ENCODE assay signal across 17 cellular contexts in genomic region chr9:133640580-133641395, GRCh38. TPM values are rescaled to one million over a fixed set of nuclear protein-coding genes. Genes with fewer than 3 reads are reported as not detected.
DNase-seq lines count a peak whose midpoint lies in the region; ATAC-seq and TF ChIP-seq lines count a peak whose summit lies in the region.
"Had no signal": no experiment of that assay in that cellular context is flagged by ENCODE, and none has a peak within 500 bp of the region (broad histone marks: within the 10 kb centered on the region; RNA-seq: fewer than 3 reads in every experiment).

No MANE protein-coding gene starts in this region.

- H3K4me1 Mint-ChIP-seq in chondrocyte (ENCODE audit: low read depth) = no peaks in the 10 kb centered on the region
- H3K4me1 Mint-ChIP-seq: CD8-positive, alpha-beta memory T cell; T-cell had no signal

- H3K27me3 Mint-ChIP-seq in chondrocyte (ENCODE audit: low read depth) = peaks cover 57% of the 10 kb centered on the region
- H3K27me3 Mint-ChIP-seq: T-cell had no signal

- H3K36me3 ChIP-seq in BE2C = peaks cover 68% of the 10 kb centered on the region
- H3K36me3 ChIP-seq: BLaER1 had no signal

- no peaks in the 10 kb centered on the region for H3K27me3 ChIP-seq in BE2C
- H3K27me3 ChIP-seq: BLaER1 had no signal

- H3K36me3 Mint-ChIP-seq in chondrocyte (ENCODE audit: low read depth) = no peaks in the 10 kb centered on the region
- H3K36me3 Mint-ChIP-seq: CD8-positive, alpha-beta memory T cell; T-cell had no signal

- peaks cover 13% of the 10 kb centered on the region for H3K4me1 ChIP-seq in BE2C

- no peak for TF ChIP-seq CTCF in BE2C (IDR thresholded peaks at IDR 0.05; ENCODE audit: low read depth, low read length)
- TF ChIP-seq CTCF in chondrocyte (IDR thresholded peaks at IDR 0.05) = no peak

- DNase-seq in BE2C (no peak), COLO668 (lab: John Stamatoyannopoulos, UW; ENCODE audit: unreplicated experiment) (peak; percentile 51), NCI-H774 (lab: John Stamatoyannopoulos, UW) (peak; percentile 22), chondrocyte (ENCODE audit: low spot score) (peak; percentile 68), GDM1 (lab: John Stamatoyannopoulos, UW) (no peak), NK-92 (lab: John Stamatoyannopoulos, UW; ENCODE audit: unreplicated experiment) (no peak)
- DNase-seq: CD8-positive, alpha-beta memory T cell; DMS153; EL; H7; NCI-H1092 treated with DMSO at 0.1 percent for 48 hours; NCI-H446; T-cell had no signal

- H3K4me3 Mint-ChIP-seq in chondrocyte (ENCODE audit: unreplicated experiment) = no peak overlapping the region
- H3K4me3 Mint-ChIP-seq: CD8-positive, alpha-beta memory T cell; T-cell had no signal

- ATAC-seq in HG03354 (IDR thresholded peaks at IDR 0.05; ENCODE audit: poor library complexity, severe bottlenecking, unreplicated experiment) = no peak
- ATAC-seq: T-cell had no signal

- H3K9me3 Mint-ChIP-seq in chondrocyte (ENCODE audit: low read depth) = no peaks in the 10 kb centered on the region
- H3K9me3 Mint-ChIP-seq: CD8-positive, alpha-beta memory T cell; T-cell had no signal

- no peaks in the 10 kb centered on the region for H3K9me3 ChIP-seq in BE2C
- H3K9me3 ChIP-seq: BLaER1 had no signal

- no peak overlapping the region for H3K27ac Mint-ChIP-seq in chondrocyte (ENCODE audit: unreplicated experiment)
- H3K27ac Mint-ChIP-seq: T-cell had no signal

- H3K4me3 ChIP-seq in BE2C (ENCODE audit: low read depth, low read length) = peak overlapping the region; percentile 14; the same call in 1 of the 2 replicates
- H3K4me3 ChIP-seq: BLaER1 had no signal

RNA-seq across cellular contexts. Expression of gene DBH, which starts 4.6 kb away (rescaled TPM):
- 42.7 TPM for polyA plus RNA-seq in BE2C (2012; ENCODE audit: insufficient read depth, insufficient read length, low read depth)
- total RNA-seq in chondrocyte = not detected in 3 replicates
- total RNA-seq: CD8-positive, alpha-beta memory T cell; MCF 10A had no signal
- polyA plus RNA-seq: AG04450; CD8-positive, alpha-beta memory T cell had no signal

RNA-seq across cellular contexts. Expression of gene FAM163B, which starts 31.6 kb away (rescaled TPM):
- 8.5 TPM for polyA plus RNA-seq in BE2C (2012; ENCODE audit: insufficient read depth, insufficient read length, low read depth)
- not detected in 3 replicates for total RNA-seq in chondrocyte
- total RNA-seq: CD8-positive, alpha-beta memory T cell; MCF 10A; T-cell had no signal
- polyA plus RNA-seq: AG04450; CD8-positive, alpha-beta memory T cell had no signal

Comparison
In these comparisons a context has a peak if more than half of its experiments do, and no peak if none do; other contexts are left out.
1. DNase-seq: peak in COLO668 (single experiment), NCI-H774 (single experiment) and chondrocyte (single experiment); none in BE2C (single experiment), GDM1 (single experiment) and NK-92 (single experiment).